1 cellular context compared by ENCODE assay signal in genomic region chr17:75809631-75810111, GRCh38.
TF ChIP-seq lines count a peak whose summit lies in the region.

No MANE protein-coding gene starts in this region.

TF ChIP-seq in HEK293, 187 proteins besides CTCF, POLR2A, EP300 and RAD21 (continued from another document):
- no peak for TF ChIP-seq ZNF423 (tag by site-specific recombination; IDR thresholded peaks at IDR 0.05)
- no peak for TF ChIP-seq ZNF600 (tag by site-specific recombination; IDR thresholded peaks at IDR 0.05)
- TF ChIP-seq HIC1 (tag by site-specific recombination; IDR thresholded peaks at IDR 0.05): no peak
- TF ChIP-seq MEIS1 (CRISPR knock-in tag; IDR thresholded peaks at IDR 0.05; ENCODE audit: borderline replicate concordance): no peak
- TF ChIP-seq SETDB1 (IDR thresholded peaks at IDR 0.05; ENCODE audit: insufficient read length, low read length): no peak
- TF ChIP-seq, protein P1, sequence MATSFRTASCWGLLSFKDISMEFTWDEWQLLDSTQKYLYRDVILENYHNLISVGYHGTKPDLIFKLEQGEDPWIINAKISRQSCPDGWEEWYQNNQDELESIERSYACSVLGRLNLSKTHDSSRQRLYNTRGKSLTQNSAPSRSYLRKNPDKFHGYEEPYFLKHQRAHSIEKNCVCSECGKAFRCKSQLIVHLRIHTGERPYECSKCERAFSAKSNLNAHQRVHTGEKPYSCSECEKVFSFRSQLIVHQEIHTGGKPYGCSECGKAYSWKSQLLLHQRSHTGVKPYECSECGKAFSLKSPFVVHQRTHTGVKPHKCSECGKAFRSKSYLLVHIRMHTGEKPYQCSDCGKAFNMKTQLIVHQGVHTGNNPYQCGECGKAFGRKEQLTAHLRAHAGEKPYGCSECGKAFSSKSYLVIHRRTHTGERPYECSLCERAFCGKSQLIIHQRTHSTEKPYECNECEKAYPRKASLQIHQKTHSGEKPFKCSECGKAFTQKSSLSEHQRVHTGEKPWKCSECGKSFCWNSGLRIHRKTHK (tag by site-specific recombination; IDR thresholded peaks at IDR 0.05): no peak
- TF ChIP-seq ZNF48 (tag by site-specific recombination; IDR thresholded peaks at IDR 0.05): no peak
- no peak for TF ChIP-seq TCF7L2 (IDR thresholded peaks at IDR 0.05; ENCODE audit: borderline replicate concordance, low read depth, low read length)
- TF ChIP-seq KLF8 (tag by site-specific recombination; IDR thresholded peaks at IDR 0.05): no peak
- TF ChIP-seq ZBTB6 (tag by site-specific recombination; IDR thresholded peaks at IDR 0.05): no peak
- TF ChIP-seq, protein P2, sequence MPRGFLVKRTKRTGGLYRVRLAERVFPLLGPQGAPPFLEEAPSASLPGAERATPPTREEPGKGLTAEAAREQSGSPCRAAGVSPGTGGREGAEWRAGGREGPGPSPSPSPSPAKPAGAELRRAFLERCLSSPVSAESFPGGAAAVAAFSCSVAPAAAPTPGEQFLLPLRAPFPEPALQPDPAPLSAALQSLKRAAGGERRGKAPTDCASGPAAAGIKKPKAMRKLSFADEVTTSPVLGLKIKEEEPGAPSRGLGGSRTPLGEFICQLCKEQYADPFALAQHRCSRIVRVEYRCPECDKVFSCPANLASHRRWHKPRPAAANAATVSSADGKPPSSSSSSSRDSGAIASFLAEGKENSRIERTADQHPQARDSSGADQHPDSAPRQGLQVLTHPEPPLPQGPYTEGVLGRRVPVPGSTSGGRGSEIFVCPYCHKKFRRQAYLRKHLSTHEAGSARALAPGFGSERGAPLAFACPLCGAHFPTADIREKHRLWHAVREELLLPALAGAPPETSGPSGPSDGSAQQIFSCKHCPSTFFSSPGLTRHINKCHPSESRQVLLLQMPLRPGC (tag by site-specific recombination; IDR thresholded peaks at IDR 0.05): no peak
